8 cellular contexts compared by ENCODE assay signal in genomic region chr2:44244135-44244871, GRCh38. TPM values are rescaled to one million over a fixed set of nuclear protein-coding genes. Genes with fewer than 3 reads are reported as not detected.
DNase-seq lines count a peak whose midpoint lies in the region; FAIRE-seq and TF ChIP-seq lines count a peak whose summit lies in the region.

No MANE protein-coding gene starts in this region.

- DNase-seq in GM03348 (ENCODE audit: low spot score) (peak; percentile 74), NB4 (ENCODE audit: low read depth) (peak; percentile 82), SK-N-DZ (ENCODE audit: low spot score) (peak; percentile 71), glomerular visceral epithelial cell (ENCODE audit: extremely low spot score) (peak; percentile 79), trophoblast cell (peak; percentile 12 to 81), urothelium cell line (ENCODE audit: low spot score) (peak; percentile 72), HuH-7.5 (ENCODE audit: low spot score) (no peak)

- H4K12ac ChIP-seq in trophoblast cell (ENCODE audit: low read depth, low read length): no peak overlapping the region

- TF ChIP-seq POLR2A in NB4 (IDR thresholded peaks at IDR 0.05; ENCODE audit: extremely low read depth, insufficient read length): no peak

- no peaks in the 10 kb centered on the region for H3K36me3 Mint-ChIP-seq in activated naive CD4-positive, alpha-beta T cell treated with anti-CD3 and anti-CD28 coated beads, Interleukin-2, amount 50 U/mL, for 24 hours

- no peaks in the 10 kb centered on the region for H3K36me3 ChIP-seq in trophoblast cell (ENCODE audit: control insufficient read depth in 1 of 2, insufficient read depth in 2 of 2, low read length in 2 of 2)

- H4K91ac ChIP-seq in trophoblast cell (ENCODE audit: low read depth, low read length): no peak overlapping the region

- no peak overlapping the region for H4K8ac ChIP-seq in trophoblast cell (ENCODE audit: low read depth, low read length)

- no peaks in the 10 kb centered on the region for H3K9me3 ChIP-seq in trophoblast cell (ENCODE audit: insufficient read depth, low read depth, low read length)

- H3K14ac ChIP-seq in trophoblast cell (ENCODE audit: low read length): no peak overlapping the region

- peak overlapping the region; percentile 90 for H3K4me3 Mint-ChIP-seq in activated naive CD4-positive, alpha-beta T cell treated with anti-CD3 and anti-CD28 coated beads, Interleukin-2, amount 50 U/mL, for 24 hours

- no peaks in the 10 kb centered on the region for H3K79me2 ChIP-seq in trophoblast cell (ENCODE audit: control insufficient read depth, insufficient read depth, low read length, poor library complexity)

- H3K23ac ChIP-seq in trophoblast cell (ENCODE audit: low read length): no peak overlapping the region

- peak overlapping the region; percentile 30 for H3K4me3 ChIP-seq in NB4 (ENCODE audit: low read depth, low read length)
- no peak overlapping the region for H3K4me3 ChIP-seq in trophoblast cell (ENCODE audit: low read depth, low read length)

- H2BK5ac ChIP-seq in trophoblast cell (ENCODE audit: low read depth, low read length, poor library complexity): no peak overlapping the region

- peaks cover 35% of the 10 kb centered on the region for H3K4me1 Mint-ChIP-seq in activated naive CD4-positive, alpha-beta T cell treated with anti-CD3 and anti-CD28 coated beads, Interleukin-2, amount 50 U/mL, for 24 hours

- H3K9me3 Mint-ChIP-seq in activated naive CD4-positive, alpha-beta T cell treated with anti-CD3 and anti-CD28 coated beads, Interleukin-2, amount 50 U/mL, for 24 hours: no peaks in the 10 kb centered on the region

- no peaks in the 10 kb centered on the region for H3K27me3 Mint-ChIP-seq in activated naive CD4-positive, alpha-beta T cell treated with anti-CD3 and anti-CD28 coated beads, Interleukin-2, amount 50 U/mL, for 24 hours

- H3K27ac ChIP-seq in trophoblast cell (ENCODE audit: low read depth, low read length): no peak overlapping the region

- H2AFZ ChIP-seq in trophoblast cell (ENCODE audit: insufficient read depth, low read length, poor library complexity): no peak overlapping the region

- TF ChIP-seq CTCF in NB4 (IDR thresholded peaks at IDR 0.05; ENCODE audit: low read depth, low read length): peak; percentile 37

- no CpG with 5 or more reads among the region's 12 CpGs for WGBS in trophoblast cell (ENCODE audit: extremely low coverage, insufficient coverage, insufficient read length)

- no peak overlapping the region for H2AK5ac ChIP-seq in trophoblast cell (ENCODE audit: low read length)

- no peak overlapping the region for H3K9ac ChIP-seq in trophoblast cell (ENCODE audit: low read length)

- no peak overlapping the region for H2BK12ac ChIP-seq in trophoblast cell (ENCODE audit: low read length)

- H3K79me1 ChIP-seq in trophoblast cell (ENCODE audit: low read length): no peaks in the 10 kb centered on the region

- no peak overlapping the region for H3K18ac ChIP-seq in trophoblast cell (ENCODE audit: low read length)

- H2BK120ac ChIP-seq in trophoblast cell (ENCODE audit: insufficient read depth, low read length, poor library complexity): no peak overlapping the region

- H3K27me3 ChIP-seq in trophoblast cell (ENCODE audit: insufficient read depth, low read length): no peaks in the 10 kb centered on the region

- peak overlapping the region; percentile 48 for H3K4me2 ChIP-seq in trophoblast cell (ENCODE audit: low read length)

- peaks cover 0 to 7% of the 10 kb centered on the region in 2 experiments for H3K4me1 ChIP-seq in trophoblast cell (ENCODE audit: control insufficient read depth in 1 of 2, insufficient read depth in 2 of 2, low read length in 2 of 2)

- no peak for FAIRE-seq in urothelium cell line (lab: Jason Lieb, UNC)

- H3K27ac Mint-ChIP-seq in activated naive CD4-positive, alpha-beta T cell treated with anti-CD3 and anti-CD28 coated beads, Interleukin-2, amount 50 U/mL, for 24 hours: peak overlapping the region; percentile 59

- no peak overlapping the region for H3K4ac ChIP-seq in trophoblast cell (ENCODE audit: low read depth, low read length)

RNA-seq across cellular contexts. Expression of gene SLC3A1, which starts 31.0 kb away (rescaled TPM):
- not detected in 2 replicates for polyA plus RNA-seq in SK-N-DZ (2014; cell fraction: cytosol; rRNA removed)
- polyA plus RNA-seq in SK-N-DZ (2014; cell fraction: nucleus; rRNA removed): 0.10 and 0.52 TPM in 2 replicates
- polyA plus RNA-seq in trophoblast cell (2013): 0.25 and 0.30 TPM in 2 replicates
